Comparison of ENCODE assay signal across 8 cellular contexts in genomic region chr5:141641634-141642278, GRCh38. TPM values are rescaled to one million over a fixed set of nuclear protein-coding genes. Genes with fewer than 3 reads are reported as not detected.
DNase-seq lines count a peak whose midpoint lies in the region; ATAC-seq, FAIRE-seq and TF ChIP-seq lines count a peak whose summit lies in the region.

No MANE protein-coding gene starts in this region.

- H3K4me3 ChIP-seq in breast epithelium, result no peak overlapping the region
- H3K4me3 ChIP-seq in keratinocyte (ENCODE audit: control insufficient read depth in 2 of 3, extremely low read depth in 1 of 3, insufficient read depth in 2 of 3, low read depth in 1 of 3, low read length in 3 of 3), result no peak overlapping the region

- dilution Hi-C loops in keratinocyte (cut with MboI; ENCODE audit: extremely low pct_ligation_motif_present, low sequenced_read_pairs), result no loop called here

- TF ChIP-seq CTCF in MCF 10A (IDR thresholded peaks at IDR 0.05; ENCODE audit: unreplicated experiment), result peak; percentile 25
- no peak for TF ChIP-seq CTCF in breast epithelium (IDR thresholded peaks at IDR 0.05)
- TF ChIP-seq CTCF in keratinocyte (optimal IDR thresholded peaks at IDR 0.05 in 1 of 3, IDR thresholded peaks at IDR 0.05 in 1 of 3, conservative IDR thresholded peaks at IDR 0.05 in 1 of 3; ENCODE audit: extremely low read depth in 1 of 3, insufficient read depth in 2 of 3, low read length in 3 of 3), result peak; percentile 35 to 65 (median 60)

- H3K9me3 Mint-ChIP-seq in MCF 10A (ENCODE audit: unreplicated experiment), result no peaks in the 10 kb centered on the region

- H3K27ac Mint-ChIP-seq in MCF 10A (ENCODE audit: low read depth, unreplicated experiment), result no peak overlapping the region

- TF ChIP-seq POLR2A in breast epithelium (IDR thresholded peaks at IDR 0.05), result no peak

- peaks cover 0 to 9% of the 10 kb centered on the region in 2 donors for H3K4me1 ChIP-seq in breast epithelium
- peaks cover 15% of the 10 kb centered on the region for H3K4me1 ChIP-seq in keratinocyte (ENCODE audit: control insufficient read depth, extremely low read depth, insufficient read depth, low read length)

- intact Hi-C loops in MCF 10A (cut with micrococcal nuclease), result loop anchor here (1.0 kb wide), 1 partner anchor 49 kb away; no protein-coding TSS in a partner anchor
- intact Hi-C loops in breast epithelium (cut with DNase I; ENCODE audit: low total_unique reads), result no loop called here

- no TSS peak for BruUV-seq in MCF 10A (replicated peaks; lab: Mats Ljungman, UMichigan)

- no peaks in the 10 kb centered on the region for H3K27me3 Mint-ChIP-seq in MCF 10A (ENCODE audit: insufficient read depth, unreplicated experiment)

- H3K4me2 ChIP-seq in keratinocyte (ENCODE audit: control insufficient read depth, extremely low read depth, insufficient read depth, low read depth, low read length), result no peak overlapping the region

- no peaks in the 10 kb centered on the region for H3K79me2 ChIP-seq in keratinocyte (ENCODE audit: control insufficient read depth, insufficient read depth, low read length)

- H3K27me3 ChIP-seq in breast epithelium, result no peaks in the 10 kb centered on the region
- H3K27me3 ChIP-seq in keratinocyte (ENCODE audit: control insufficient read depth, extremely low read depth, insufficient read depth, low read length), result no peaks in the 10 kb centered on the region

- peak; percentile 94 for FAIRE-seq in keratinocyte (lab: Jason Lieb, UNC)

- peaks cover 7% of the 10 kb centered on the region for H3K36me3 Mint-ChIP-seq in MCF 10A (ENCODE audit: insufficient read depth, unreplicated experiment)

- H2AFZ ChIP-seq in keratinocyte (ENCODE audit: control insufficient read depth, low read length), result no peak overlapping the region

- H3K4me1 Mint-ChIP-seq in MCF 10A (ENCODE audit: insufficient read depth, unreplicated experiment), result peaks cover 34% of the 10 kb centered on the region

- in situ Hi-C loops in SK-MEL-5 (cut with HindIII; ENCODE audit: low pct_unique_long_range_greater_than_20kb, low sequenced_read_pairs), result no loop called here

- DNase-seq in MCF 10A (ENCODE audit: unreplicated experiment) (peak; percentile 83), breast epithelium (ENCODE audit: low spot score in 2 of 2) (no peak), SK-MEL-5 (ENCODE audit: low read depth, low spot score) (peak; percentile 23), keratinocyte (ENCODE audit: low read depth, low spot score) (no peak), NCI-H510A treated with DMSO at 0.1 percent for 48 hours (lab: John Stamatoyannopoulos, UW) (no peak), ecto neural progenitor cell (ENCODE audit: low spot score) (no peak), CD1c-positive myeloid dendritic cell (ENCODE audit: extremely low spot score) (no peak)

- CTCF ChIA-PET in MCF 10A (lab: Yijun Ruan, JAX), result interaction anchor here (0.8 to 3.7 kb wide), 9 partner anchors 8 to 319 kb away, joined by 3 to 16 read pairs (median 4); partner anchors contain the start of genes DIAPH1 and FCHSD1

- H3K9me1 ChIP-seq in keratinocyte (ENCODE audit: control insufficient read depth, extremely low read depth, insufficient read depth, low read length), result peaks cover 2% of the 10 kb centered on the region

- H3K4me3 Mint-ChIP-seq in MCF 10A (ENCODE audit: unreplicated experiment), result no peak overlapping the region

- H4K20me1 ChIP-seq in keratinocyte (ENCODE audit: control insufficient read depth, extremely low read depth, insufficient read depth, low read length), result peaks cover 3% of the 10 kb centered on the region

- H3K27ac ChIP-seq in breast epithelium, result no peak overlapping the region
- no peak overlapping the region for H3K27ac ChIP-seq in keratinocyte (ENCODE audit: control insufficient read depth, insufficient read depth, low read length)

- no peaks in the 10 kb centered on the region for H3K36me3 ChIP-seq in breast epithelium
- peaks cover 5 to 8% of the 10 kb centered on the region in 2 experiments for H3K36me3 ChIP-seq in keratinocyte (ENCODE audit: control insufficient read depth in 2 of 2, extremely low read depth in 1 of 2, insufficient read depth in 2 of 2, low read length in 2 of 2)

- H3K9me3 ChIP-seq in breast epithelium, result no peaks in the 10 kb centered on the region
- no peaks in the 10 kb centered on the region for H3K9me3 ChIP-seq in keratinocyte (ENCODE audit: control insufficient read depth, low read depth, low read length)

- peak; percentile 41 for ATAC-seq in HG02840 (IDR thresholded peaks at IDR 0.05; ENCODE audit: low FRiP score, unreplicated experiment)

- POLR2A ChIA-PET in MCF 10A (lab: Yijun Ruan, JAX), result interaction anchor here (0.8 to 1.1 kb wide), 2 partner anchors 8 to 22 kb away, joined by 3 read pairs; no protein-coding TSS in a partner anchor

- no peak overlapping the region for H3K9ac ChIP-seq in keratinocyte (ENCODE audit: control insufficient read depth, extremely low read depth, insufficient read depth, low read length)

RNA-seq across cellular contexts. Expression of gene RELL2, which starts 5.0 kb away (rescaled TPM):
- total RNA-seq in MCF 10A (2022) (12.5 and 13.3 TPM in 2 replicates), breast epithelium (1 to 10 TPM; 1.3 to 4.3 (median 4.0) TPM)
- total RNA-seq in SK-MEL-5 (2014; rRNA removed; shearing (Covaris generic)), result 6.2 and 7.9 TPM in 2 replicates
- polyA plus RNA-seq in SK-MEL-5 (2015; cell fraction: cytosol; rRNA removed), result 14.5 and 16.1 TPM in 2 replicates
- 83.8 and 92.6 TPM in 2 replicates for polyA plus RNA-seq in SK-MEL-5 (2015; cell fraction: nucleus; rRNA removed)
- polyA plus RNA-seq in keratinocyte, result 8.9 to 11.1 TPM (median 10.2 TPM) in 3 replicates
- 3.4 TPM for polyA plus RNA-seq in keratinocyte (2011; ENCODE audit: low read depth)
- polyA plus RNA-seq in keratinocyte (2011; cell fraction: cytosol; rRNA removed), result 5.1 and 8.9 TPM in 2 replicates
- 19.4 and 22.7 TPM in 2 replicates for polyA plus RNA-seq in keratinocyte (2011; cell fraction: nucleus; rRNA removed)
- polyA plus RNA-seq in keratinocyte (2012; ENCODE audit: low replicate concordance), result 4.5 and 8.1 TPM in 2 replicates
- polyA minus RNA-seq in keratinocyte, result 4.7 to 16.0 TPM (median 5.3 TPM) in 3 replicates
- polyA minus RNA-seq in keratinocyte (2011; cell fraction: cytosol; rRNA and poly(A)+ RNA removed), result 9.2 TPM
- 7.0 and 7.4 TPM in 2 replicates for polyA minus RNA-seq in keratinocyte (2011; cell fraction: nucleus; rRNA and poly(A)+ RNA removed)

RNA-seq across cellular contexts. Expression of gene HDAC3, which starts 5.1 kb away (rescaled TPM):
- total RNA-seq in MCF 10A (2022) (83.5 and 85.6 TPM in 2 replicates), breast epithelium (10 to 100 TPM; 50.2 to 52.5 (median 52.1) TPM)
- 45.2 and 55.1 TPM in 2 replicates for total RNA-seq in SK-MEL-5 (2014; rRNA removed; shearing (Covaris generic))
- polyA plus RNA-seq in SK-MEL-5 (2015; cell fraction: cytosol; rRNA removed), result 41.4 and 42.1 TPM in 2 replicates
- polyA plus RNA-seq in SK-MEL-5 (2015; cell fraction: nucleus; rRNA removed), result 204 and 205 TPM in 2 replicates
- polyA plus RNA-seq in keratinocyte, result 93.6 to 97.4 TPM (median 96.0 TPM) in 3 replicates
- polyA plus RNA-seq in keratinocyte (2011; ENCODE audit: low read depth), result 55.2 TPM
- 86.5 and 89.9 TPM in 2 replicates for polyA plus RNA-seq in keratinocyte (2011; cell fraction: cytosol; rRNA removed)
- polyA plus RNA-seq in keratinocyte (2011; cell fraction: nucleus; rRNA removed), result 136 and 143 TPM in 2 replicates
- 54.2 and 57.6 TPM in 2 replicates for polyA plus RNA-seq in keratinocyte (2012; ENCODE audit: low replicate concordance)
- 86.2 to 94.1 TPM (median 89.9 TPM) in 3 replicates for polyA minus RNA-seq in keratinocyte
- 50.8 TPM for polyA minus RNA-seq in keratinocyte (2011; cell fraction: cytosol; rRNA and poly(A)+ RNA removed)
- polyA minus RNA-seq in keratinocyte (2011; cell fraction: nucleus; rRNA and poly(A)+ RNA removed), result 24.4 and 41.6 TPM in 2 replicates

RNA-seq across cellular contexts. Expression of gene FCHSD1, which starts 9.5 kb away (rescaled TPM):
- total RNA-seq in MCF 10A (2022) (21.2 and 22.1 TPM in 2 replicates), breast epithelium (10 to 100 TPM; 18.1 to 32.1 (median 24.3) TPM)
- 12.6 and 17.4 TPM in 2 replicates for total RNA-seq in SK-MEL-5 (2014; rRNA removed; shearing (Covaris generic))
- 9.8 and 12.7 TPM in 2 replicates for polyA plus RNA-seq in SK-MEL-5 (2015; cell fraction: cytosol; rRNA removed)
- 261 and 309 TPM in 2 replicates for polyA plus RNA-seq in SK-MEL-5 (2015; cell fraction: nucleus; rRNA removed)
- polyA plus RNA-seq in keratinocyte, result 9.7 to 17.1 TPM (median 13.5 TPM) in 3 replicates
- 44.0 TPM for polyA plus RNA-seq in keratinocyte (2011; ENCODE audit: low read depth)
- 3.7 and 6.5 TPM in 2 replicates for polyA plus RNA-seq in keratinocyte (2011; cell fraction: cytosol; rRNA removed)
- polyA plus RNA-seq in keratinocyte (2011; cell fraction: nucleus; rRNA removed), result 66.6 and 68.3 TPM in 2 replicates
- 8.1 and 44.0 TPM in 2 replicates for polyA plus RNA-seq in keratinocyte (2012; ENCODE audit: low replicate concordance)
- 8.9 to 10.0 TPM (median 9.6 TPM) in 3 replicates for polyA minus RNA-seq in keratinocyte
- 8.6 TPM for polyA minus RNA-seq in keratinocyte (2011; cell fraction: cytosol; rRNA and poly(A)+ RNA removed)
- polyA minus RNA-seq in keratinocyte (2011; cell fraction: nucleus; rRNA and poly(A)+ RNA removed), result 14.1 and 23.7 TPM in 2 replicates

RNA-seq across cellular contexts. Expression of gene DIAPH1, which starts 23.0 kb away (rescaled TPM):
- 203 and 228 TPM in 2 replicates for total RNA-seq in MCF 10A (2022)
- 10 to 100 TPM; 58.8 to 64.8 (median 63.6) TPM for total RNA-seq in breast epithelium
- total RNA-seq in SK-MEL-5 (2014; rRNA removed; shearing (Covaris generic)), result 32.8 TPM in 2 replicates
- polyA plus RNA-seq in SK-MEL-5 (2015; cell fraction: cytosol; rRNA removed), result 54.5 and 70.0 TPM in 2 replicates
- polyA plus RNA-seq in SK-MEL-5 (2015; cell fraction: nucleus; rRNA removed), result 41.1 and 54.6 TPM in 2 replicates
- polyA plus RNA-seq in keratinocyte, result 64.7 to 130 TPM (median 72.0 TPM) in 3 replicates
- polyA plus RNA-seq in keratinocyte (2011; ENCODE audit: low read depth), result 91.7 TPM
- 67.7 and 75.4 TPM in 2 replicates for polyA plus RNA-seq in keratinocyte (2011; cell fraction: cytosol; rRNA removed)
- polyA plus RNA-seq in keratinocyte (2011; cell fraction: nucleus; rRNA removed), result 293 and 301 TPM in 2 replicates
- polyA plus RNA-seq in keratinocyte (2012; ENCODE audit: low replicate concordance), result 95.0 and 130 TPM in 2 replicates
- 205 to 374 TPM (median 259 TPM) in 3 replicates for polyA minus RNA-seq in keratinocyte
- polyA minus RNA-seq in keratinocyte (2011; cell fraction: cytosol; rRNA and poly(A)+ RNA removed), result 93.6 TPM
- polyA minus RNA-seq in keratinocyte (2011; cell fraction: nucleus; rRNA and poly(A)+ RNA removed), result 223 and 351 TPM in 2 replicates

RNA-seq across cellular contexts. Expression of gene ARAP3, which starts 40.3 kb away (rescaled TPM):
- total RNA-seq in MCF 10A (2022), result 19.8 and 22.8 TPM in 2 replicates
- total RNA-seq in breast epithelium, result 10 to 100 TPM in 1 of 3 donors, 1 to 10 TPM in 2; 2.6 to 12.1 (median 5.9) TPM
- total RNA-seq in SK-MEL-5 (2014; rRNA removed; shearing (Covaris generic)), result 0.48 and 1.0 TPM in 2 replicates
- 0.82 and 1.0 TPM in 2 replicates for polyA plus RNA-seq in SK-MEL-5 (2015; cell fraction: cytosol; rRNA removed)
- polyA plus RNA-seq in SK-MEL-5 (2015; cell fraction: nucleus; rRNA removed), result 2.7 and 4.1 TPM in 2 replicates
- polyA plus RNA-seq in keratinocyte, result 1.3 to 2.4 TPM (median 1.3 TPM) in 3 replicates
- polyA plus RNA-seq in keratinocyte (2011; ENCODE audit: low read depth), result 0.52 TPM
- polyA plus RNA-seq in keratinocyte (2011; cell fraction: cytosol; rRNA removed), result 1.3 and 1.5 TPM in 2 replicates
- 5.5 and 6.3 TPM in 2 replicates for polyA plus RNA-seq in keratinocyte (2011; cell fraction: nucleus; rRNA removed)
- 1.2 and 3.9 TPM in 2 replicates for polyA plus RNA-seq in keratinocyte (2012; ENCODE audit: low replicate concordance)
- 2.4 to 7.6 TPM (median 2.5 TPM) in 3 replicates for polyA minus RNA-seq in keratinocyte
- polyA minus RNA-seq in keratinocyte (2011; cell fraction: cytosol; rRNA and poly(A)+ RNA removed), result 4.6 TPM
- 2.7 and 3.3 TPM in 2 replicates for polyA minus RNA-seq in keratinocyte (2011; cell fraction: nucleus; rRNA and poly(A)+ RNA removed)

Comparison
In these comparisons a context has a peak if more than half of its experiments do, and no peak if none do; other contexts are left out.
1. DNase-seq: peak in MCF 10A (single experiment) and SK-MEL-5 (single experiment); none in breast epithelium (0 of 2), keratinocyte (single experiment), NCI-H510A treated with DMSO at 0.1 percent for 48 hours (single experiment), ecto neural progenitor cell (single experiment) and CD1c-positive myeloid dendritic cell (single experiment).
2. CTCF ChIP-seq: peak in MCF 10A (single experiment) and keratinocyte (3 of 3); none in breast epithelium (0 of 3).